Comparison of ENCODE assay signal across 19 cellular contexts in genomic region chr6:16167219-16167618, GRCh38.
"Had no signal": no experiment of that assay in that cellular context is flagged by ENCODE, and none has a peak within 500 bp of the region (broad histone marks: within the 10 kb centered on the region; RNA-seq: fewer than 3 reads in every experiment).

No MANE protein-coding gene starts in this region.

- H3K4me1 ChIP-seq: ascending aorta, gastrocnemius medialis, parathyroid adenoma, sigmoid colon had no signal

- H3K79me2 ChIP-seq: parathyroid adenoma had no signal

- H3K27ac ChIP-seq: ascending aorta, gastrocnemius medialis, neutrophil, parathyroid adenoma, sigmoid colon, spleen had no signal

- H3K9ac ChIP-seq: parathyroid adenoma had no signal

- H3K36me3 ChIP-seq: ascending aorta, gastrocnemius medialis, neutrophil, sigmoid colon, spleen had no signal

- H3K27me3 ChIP-seq: ascending aorta, gastrocnemius medialis, sigmoid colon, spleen had no signal

- H3K9me3 ChIP-seq: ascending aorta, gastrocnemius medialis, mucosa of descending colon, neutrophil, sigmoid colon, spleen had no signal

- H2AFZ ChIP-seq: parathyroid adenoma had no signal

- DNase-seq: activated CD4-positive, alpha-beta T cell treated with anti-CD3 and anti-CD28 coated beads, Interleukin-2, amount 10 ng/mL, durations not matched to agents 7 days and 5 days; activated CD8-positive, alpha-beta T cell treated with anti-CD3 and anti-CD28 coated beads, Interleukin-2, amount 10 ng/mL, durations not matched to agents 7 days and 5 days; activated naive CD4-positive, alpha-beta T cell treated with anti-CD3 and anti-CD28 coated beads, Interleukin-2, amount 50 U/mL, for 16 hours; activated T-cell treated with anti-CD3 and anti-CD28 coated beads, Interleukin-2, amount 50 U/mL, for 24 hours; effector CD4-positive, alpha-beta T cell; gastrocnemius medialis; head of caudate nucleus; left ventricle myocardium superior; mucosa of descending colon; naive B cell; sigmoid colon; spleen; stimulated activated CD4-positive, alpha-beta T cell treated with anti-CD3 and anti-CD28 coated beads, Interleukin-4, amount 100 ng/mL, for 4 hours; stimulated activated naive CD4-positive, alpha-beta T cell; T1000 had no signal

- FAIRE-seq: urothelium cell line had no signal

- H3K4me3 ChIP-seq: ascending aorta, gastrocnemius medialis, mucosa of descending colon, sigmoid colon, spleen had no signal
